ENCODE assay signal across 8 cellular contexts in the genomic region with DNA sequence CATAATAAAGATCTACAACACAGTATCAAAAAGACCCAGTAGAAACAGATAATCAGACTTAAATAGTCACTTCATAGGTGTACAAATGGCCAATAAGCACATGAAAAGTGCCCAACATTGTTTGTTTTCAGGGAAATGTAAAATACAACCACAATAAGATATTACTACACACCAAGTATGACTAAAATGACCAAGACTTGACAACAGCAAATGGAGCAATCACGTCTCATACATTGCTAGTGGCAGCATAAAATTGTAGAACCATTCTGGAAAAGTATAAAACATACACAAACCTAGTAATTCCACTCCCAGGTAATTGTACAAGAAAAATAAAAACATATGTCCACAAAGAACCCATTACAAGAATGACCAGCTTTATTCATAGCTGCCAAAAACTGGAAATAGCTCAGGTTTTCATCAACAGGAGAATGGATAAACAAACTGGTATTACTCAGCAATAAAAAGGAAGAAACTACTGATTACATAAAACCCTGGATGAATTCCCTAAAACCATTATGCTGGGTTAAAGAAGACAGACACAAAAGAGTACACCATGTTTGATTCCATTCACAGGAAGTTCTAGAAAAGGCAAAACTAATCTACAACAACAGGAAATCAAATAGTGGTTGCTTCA.
DNase-seq lines count a peak whose midpoint lies in the region; ATAC-seq and TF ChIP-seq lines count a peak whose summit lies in the region.

No MANE protein-coding gene starts in this region.

- H3K27me3 Mint-ChIP-seq in chondrocyte (ENCODE audit: low read depth), result no peaks in the 10 kb centered on the region

- H3K36me3 Mint-ChIP-seq in chondrocyte (ENCODE audit: low read depth), result peaks cover 15% of the 10 kb centered on the region

- H3K9me3 Mint-ChIP-seq in chondrocyte (ENCODE audit: low read depth), result no peaks in the 10 kb centered on the region

- H3K27ac Mint-ChIP-seq in chondrocyte (ENCODE audit: unreplicated experiment), result peak overlapping the region; percentile 35

- TF ChIP-seq CTCF in AG09309 (IDR thresholded peaks at IDR 0.05; ENCODE audit: control insufficient read depth, insufficient read depth, low read depth, low read length, missing control alignments) (no peak), HFF-Myc (IDR thresholded peaks at IDR 0.05; ENCODE audit: low read depth, low read length, missing control alignments) (no peak), chondrocyte (IDR thresholded peaks at IDR 0.05) (no peak)

- DNase-seq in AG09309 (ENCODE audit: low read depth) (peak; percentile 60), HFF-Myc (ENCODE audit: extremely low read depth, low read depth) (peak; percentile 56), chondrocyte (ENCODE audit: low spot score) (no peak), myocyte (ENCODE audit: low read depth) (peak; percentile 17), putamen (ENCODE audit: low spot score) (no peak)

- H3K4me3 ChIP-seq in AG09309 (ENCODE audit: control insufficient read depth, low read depth, low read length) (no peak overlapping the region), HFF-Myc (replicated peaks; ENCODE audit: low read depth, low read length) (no peak overlapping the region)

- peaks cover 12% of the 10 kb centered on the region for H3K4me1 Mint-ChIP-seq in chondrocyte (ENCODE audit: low read depth)

- ATAC-seq in HG02885 (IDR thresholded peaks at IDR 0.05; ENCODE audit: poor library complexity, unreplicated experiment) (no peak), GM18511 (IDR thresholded peaks at IDR 0.05; ENCODE audit: unreplicated experiment) (no peak), HG03439 (IDR thresholded peaks at IDR 0.05; ENCODE audit: unreplicated experiment) (no peak)

- H3K4me3 Mint-ChIP-seq in chondrocyte (ENCODE audit: unreplicated experiment), result no peak overlapping the region

Comparison
In these comparisons a context has a peak if more than half of its experiments do, and no peak if none do; other contexts are left out.
1. DNase-seq: peak in AG09309 (single experiment), HFF-Myc (single experiment) and myocyte (single experiment); none in chondrocyte (single experiment) and putamen (single experiment).